ENCODE assay signal across 22 cellular contexts in genomic region chr1:156401175-156401574, GRCh38. TPM values are rescaled to one million over a fixed set of nuclear protein-coding genes. Genes with fewer than 3 reads are reported as not detected.
DNase-seq lines count a peak whose midpoint lies in the region; ATAC-seq and TF ChIP-seq lines count a peak whose summit lies in the region.
"Had no signal": no experiment of that assay in that cellular context is flagged by ENCODE, and none has a peak within 500 bp of the region (broad histone marks: within the 10 kb centered on the region; RNA-seq: fewer than 3 reads in every experiment).

No MANE protein-coding gene starts in this region.

- peak overlapping the region; percentile 2; the same call in 1 of the 2 replicates for H3K9ac ChIP-seq in HCT116 (ENCODE audit: low read length)

- H3K27ac ChIP-seq in HCT116 (ENCODE audit: low read depth, low read length) (no peak overlapping the region), angular gyrus (ENCODE audit: low read depth, low read length) (peak overlapping the region; percentile 52), substantia nigra (ENCODE audit: low read depth, low read length, poor library complexity, severe bottlenecking) (peak overlapping the region; percentile 85), esophagus squamous epithelium (no peak overlapping the region)
- H3K27ac ChIP-seq: C4-2B had no signal

- H3K27me3 ChIP-seq in HCT116 (ENCODE audit: insufficient read depth, low read length) (no peaks in the 10 kb centered on the region), esophagus squamous epithelium (peaks cover 0 to 64% (median 0%) of the 10 kb centered on the region in 4 donors)

- H3K9me3 ChIP-seq in HCT116 (ENCODE audit: control insufficient read depth in 1 of 2, insufficient read depth in 1 of 2, low read depth in 1 of 2, low read length in 2 of 2), result no peaks in the 10 kb centered on the region
- no peaks in the 10 kb centered on the region for H3K9me3 ChIP-seq in esophagus squamous epithelium
- H3K9me3 ChIP-seq: HAP-1, MG63 had no signal

- no peak for TF ChIP-seq RAD21 in HCT116 (IDR thresholded peaks at IDR 0.05; ENCODE audit: low read depth)

- intact Hi-C loops in HCT116 (cut with micrococcal nuclease), result no loop called here
- intact Hi-C loops in esophagus squamous epithelium (cut with DNase I), result no loop called here

- H3K4me3 ChIP-seq in HCT116 (replicated peaks in 1 of 2; ENCODE audit: low read depth in 1 of 2, low read length in 2 of 2), result no peak overlapping the region
- H3K4me3 ChIP-seq in esophagus squamous epithelium, result no peak overlapping the region
- H3K4me3 ChIP-seq: HAP-1, MG63 had no signal

- WGBS in esophagus squamous epithelium, 2 donors, result 60 to 70% methylated on average over 1 to 5 of the region's 6 CpGs

- RAD21 ChIA-PET in HCT116 (lab: Charles Lee; ENCODE audit: low non-redundant PET in 1 of 2, low total read pairs in 2 of 2, uncharacterized antibody in 2 of 2, unreplicated experiment in 2 of 2), result no interaction called here

- no peak for DNase-seq in HCT116 (ENCODE audit: low read depth, low spot score)
- peak; percentile 79 for DNase-seq in islet precursor cell
- DNase-seq in substantia nigra (lab: John Stamatoyannopoulos, UW), result peak in 5 of 49 donors; percentile 45 to 61 (median 58)
- no peak for DNase-seq in activated CD4-positive, alpha-beta T cell treated with anti-CD3 and anti-CD28 coated beads for 4 hours
- DNase-seq in esophagus squamous epithelium (lab: John Stamatoyannopoulos, UW), result no peak
- DNase-seq: ACHN, AML-193, DND-41, Kasumi-1, MG63, NCI-H1092 treated with DMSO at 0.1 percent for 48 hours, NCI-H1694, NCI-H2081 treated with DMSO at 0.1 percent for 48 hours, NCI-H510A, RPMI8226, SIG-M5 had no signal

- H3K9me2 ChIP-seq in HCT116 (ENCODE audit: insufficient read depth), result no peaks in the 10 kb centered on the region

- no peak for ATAC-seq in HCT116
- no peak for ATAC-seq in HG03469 (IDR thresholded peaks at IDR 0.05; ENCODE audit: unreplicated experiment)
- ATAC-seq: SK-N-SH treated with all-trans-retinoic acid at 6 μM for 48 hours had no signal

- CTCF ChIA-PET in HCT116 (lab: Charles Lee), result no interaction called here

- BruUV-seq in HCT116 (replicated peaks; lab: Mats Ljungman, UMichigan), result no TSS peak

- H3K4me1 ChIP-seq in HCT116 (ENCODE audit: control insufficient read depth in 1 of 2, insufficient read depth in 2 of 2, low read length in 2 of 2) (peaks cover 14 to 46% of the 10 kb centered on the region in 2 experiments), esophagus squamous epithelium (no peaks in the 10 kb centered on the region)
- H3K4me1 ChIP-seq: HAP-1 had no signal

- no peak overlapping the region for H2AFZ ChIP-seq in HCT116 (ENCODE audit: low read depth, low read length, poor library complexity, severe bottlenecking)

- TF ChIP-seq POLR2A in HCT116 (IDR thresholded peaks at IDR 0.05; ENCODE audit: borderline replicate concordance, extremely low read depth, insufficient read depth, insufficient read length) (no peak), esophagus squamous epithelium (IDR thresholded peaks at IDR 0.05) (no peak)

- no peak for TF ChIP-seq CTCF in HCT116 (IDR thresholded peaks at IDR 0.05 in 2 of 3, conservative IDR thresholded peaks at IDR 0.05 in 1 of 3; ENCODE audit: borderline replicate concordance in 1 of 3, insufficient read depth in 1 of 3, low read depth in 2 of 3, low read length in 2 of 3)
- no peak for TF ChIP-seq CTCF in esophagus squamous epithelium (IDR thresholded peaks at IDR 0.05)

- POLR2A ChIA-PET in HCT116 (lab: Charles Lee), result interaction anchor here (1.2 kb wide), 1 partner anchor 20 kb away, joined by 4 read pairs; no protein-coding TSS in a partner anchor

- H4K20me1 ChIP-seq in HCT116 (ENCODE audit: insufficient read depth), result no peaks in the 10 kb centered on the region

- H3K79me2 ChIP-seq in HCT116 (ENCODE audit: insufficient read depth, low read length), result no peaks in the 10 kb centered on the region

- H3K4me2 ChIP-seq in HCT116 (ENCODE audit: low read length), result no peak overlapping the region

- H3K36me3 ChIP-seq in HCT116 (ENCODE audit: control insufficient read depth in 1 of 2, insufficient read depth in 2 of 2, low read length in 2 of 2), result no peaks in the 10 kb centered on the region
- H3K36me3 ChIP-seq in esophagus squamous epithelium, result no peaks in the 10 kb centered on the region
- H3K36me3 ChIP-seq: HAP-1, MG63 had no signal

TF ChIP-seq in HCT116, 20 proteins besides CTCF, POLR2A, EP300 and RAD21:
- no peak for TF ChIP-seq POLR2AphosphoS5 (IDR thresholded peaks at IDR 0.05; ENCODE audit: low read depth, low read length)
- TF ChIP-seq ELF1 (IDR thresholded peaks at IDR 0.05; ENCODE audit: borderline replicate concordance, low read depth), result no peak
- TF ChIP-seq EZH2phosphoT487 (IDR thresholded peaks at IDR 0.05; ENCODE audit: borderline replicate concordance), result no peak
- TF ChIP-seq FOSL1 (IDR thresholded peaks at IDR 0.05; ENCODE audit: low read depth), result no peak
- TF ChIP-seq SIN3A (IDR thresholded peaks at IDR 0.05; ENCODE audit: low read depth), result no peak
- no peak for TF ChIP-seq ZFX (IDR thresholded peaks at IDR 0.05)
- no peak for TF ChIP-seq CBX3 (IDR thresholded peaks at IDR 0.05; ENCODE audit: low read depth)
- no peak for TF ChIP-seq SP1 (IDR thresholded peaks at IDR 0.05; ENCODE audit: low read depth)
- no peak for TF ChIP-seq TCF7L2 (IDR thresholded peaks at IDR 0.05; ENCODE audit: borderline replicate concordance, extremely low read depth, insufficient read depth, insufficient read length)
- no peak for TF ChIP-seq ZNF274 (IDR thresholded peaks at IDR 0.05; ENCODE audit: low read depth, low read length)
- no peak for TF ChIP-seq SRF (IDR thresholded peaks at IDR 0.05; ENCODE audit: low read depth)
- no peak for TF ChIP-seq REST (IDR thresholded peaks at IDR 0.05; ENCODE audit: low read depth)

RNA-seq across cellular contexts. Expression of gene RHBG, which starts 32.2 kb away (rescaled TPM):
- total RNA-seq in HCT116 (2021; ENCODE audit: unreplicated experiment) (5.7 TPM), esophagus squamous epithelium (1 to 10 TPM in 2 of 4 donors, under 1 TPM in 2; 0.23 to 1.6 (median 1.1) TPM)
- 2.1 and 3.0 TPM in 2 replicates for polyA plus RNA-seq in HCT116 (2012)
- polyA plus RNA-seq: IgD-negative memory B cell had no signal

Comparison
In these comparisons a context has a peak if more than half of its experiments do, and no peak if none do; other contexts are left out.
1. H3K27ac ChIP-seq: peak in angular gyrus (single experiment) and substantia nigra (single experiment); none in HCT116 (single experiment) and esophagus squamous epithelium (0 of 4).